Comparison of ENCODE assay signal across 18 cellular contexts in the genomic region with DNA sequence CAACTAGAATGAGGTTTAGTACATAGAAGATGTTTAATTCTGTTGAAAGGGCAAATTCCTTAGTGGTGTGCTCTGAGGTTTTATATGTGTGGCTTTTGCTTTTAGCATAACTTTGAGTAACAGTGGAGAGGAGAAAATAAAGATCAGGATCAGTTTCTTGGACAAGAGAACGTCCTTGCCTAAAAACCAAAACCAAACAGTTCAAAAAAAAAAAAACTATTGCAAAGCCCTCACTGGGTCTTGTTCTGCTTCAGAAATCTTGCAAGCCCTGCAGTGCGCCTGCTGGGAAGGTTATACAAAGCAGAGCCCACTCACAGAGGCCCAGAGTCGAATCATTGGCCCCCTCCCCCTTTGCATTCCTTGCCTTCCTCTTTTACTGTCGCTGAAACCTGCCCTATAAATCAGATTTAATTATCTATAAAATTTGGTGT.
A peak's percentile ranks its signal among the peaks of the same experiment; 100 is the strongest.
DNase-seq lines count a peak whose midpoint lies in the region; ATAC-seq and TF ChIP-seq lines count a peak whose summit lies in the region.
"Had no signal": no experiment of that assay in that cellular context is flagged by ENCODE, and none has a peak within 500 bp of the region (broad histone marks: within the 10 kb centered on the region; RNA-seq: fewer than 3 reads in every experiment).

No MANE protein-coding gene starts in this region.

- no peaks in the 10 kb centered on the region for H3K9me3 ChIP-seq in parathyroid adenoma (ENCODE audit: control insufficient read depth, low read length)
- H3K9me3 ChIP-seq: mucosa of descending colon had no signal

- H3K36me3 Mint-ChIP-seq in brain, result no peaks in the 10 kb centered on the region
- H3K36me3 Mint-ChIP-seq: CD8-positive, alpha-beta memory T cell; IgD-negative memory B cell had no signal

- ATAC-seq in Right ventricle myocardium inferior, result no peak
- ATAC-seq: stimulated activated naive CD8-positive, alpha-beta T cell treated with anti-CD3 and anti-CD28 coated beads, Interleukin-15, Interleukin-2, amounts not matched to agents 100 U/mL and 50 U/mL, for 24 hours had no signal

- no peaks in the 10 kb centered on the region for H3K9me3 Mint-ChIP-seq in brain
- H3K9me3 Mint-ChIP-seq: IgD-negative memory B cell had no signal

- H3K4me3 Mint-ChIP-seq in brain, result peak overlapping the region; percentile 8 to 59 (median 37)
- H3K4me3 Mint-ChIP-seq: CD8-positive, alpha-beta memory T cell; IgD-negative memory B cell had no signal

- no peaks in the 10 kb centered on the region for H3K27me3 ChIP-seq in parathyroid adenoma (ENCODE audit: control insufficient read depth, insufficient read depth, low read length)

- no peak overlapping the region for H2AFZ ChIP-seq in parathyroid adenoma

- peak overlapping the region; percentile 26 for H3K4me2 ChIP-seq in parathyroid adenoma (ENCODE audit: low read length)

- intact Hi-C loops in Right ventricle myocardium inferior (cut with DNase I), result no loop called here

- no peak for TF ChIP-seq CTCF in brain (conservative IDR thresholded peaks at IDR 0.05)
- TF ChIP-seq CTCF in parathyroid adenoma (IDR thresholded peaks at IDR 0.05), result no peak

- DNase-seq in ELF-1 (ENCODE audit: low read depth, low spot score), result peak; percentile 62
- peak; percentile 68 for DNase-seq in iPS-NIHi7 (ENCODE audit: extremely low spot score)
- no peak for DNase-seq in Right ventricle myocardium inferior (ENCODE audit: missing footprints)
- DNase-seq in NCI-H2171 treated with DMSO at 0.1 percent for 48 hours (lab: John Stamatoyannopoulos, UW), result no peak
- DNase-seq in NCI-H524 treated with DMSO at 0.1 percent for 48 hours (lab: John Stamatoyannopoulos, UW), result no peak
- DNase-seq in NCI-H774 (lab: John Stamatoyannopoulos, UW), result no peak
- DNase-seq: ACHN; activated CD4-positive, CD25-positive, alpha-beta regulatory T cell treated with anti-CD3 and anti-CD28 coated beads, Interleukin-2, amount 50 U/mL, for 72 hours; activated effector memory CD4-positive, alpha-beta T cell treated with anti-CD3 and anti-CD28 coated beads, Interleukin-2, amount 50 U/mL, for 16 hours; CD8-positive, alpha-beta memory T cell; mucosa of descending colon; NCI-H1092; SIG-M5; stimulated activated naive CD8-positive, alpha-beta T cell treated with anti-CD3 and anti-CD28 coated beads, Interleukin-15, Interleukin-2, amounts not matched to agents 100 U/mL and 50 U/mL, for 24 hours had no signal

- H3K27ac Mint-ChIP-seq in brain, result peak overlapping the region; percentile 26 to 86 (median 31)
- H3K27ac Mint-ChIP-seq: CD8-positive, alpha-beta memory T cell; IgD-negative memory B cell; progenitor cell of endocrine pancreas had no signal

- no peaks in the 10 kb centered on the region for H3K36me3 ChIP-seq in parathyroid adenoma (ENCODE audit: control insufficient read depth, insufficient read depth, low read length)

- no peak overlapping the region for H3K9ac ChIP-seq in parathyroid adenoma

- H3K27me3 Mint-ChIP-seq in brain, result no peaks in the 10 kb centered on the region
- H3K27me3 Mint-ChIP-seq: CD8-positive, alpha-beta memory T cell; progenitor cell of endocrine pancreas had no signal

- peaks cover 55% of the 10 kb centered on the region for H3K4me1 Mint-ChIP-seq in brain
- H3K4me1 Mint-ChIP-seq: CD8-positive, alpha-beta memory T cell; IgD-negative memory B cell had no signal

- H3K4me3 ChIP-seq in parathyroid adenoma (ENCODE audit: low read depth, low read length), result peak overlapping the region; percentile 2
- H3K4me3 ChIP-seq: mucosa of descending colon had no signal

- no peaks in the 10 kb centered on the region for H3K79me2 ChIP-seq in parathyroid adenoma

- no peak overlapping the region for H3K27ac ChIP-seq in parathyroid adenoma

- no peaks in the 10 kb centered on the region for H3K4me1 ChIP-seq in parathyroid adenoma

Comparison
In these comparisons a context has a peak if more than half of its experiments do, and no peak if none do; other contexts are left out.
1. DNase-seq: peak in ELF-1 (single experiment) and iPS-NIHi7 (single experiment); none in Right ventricle myocardium inferior (single experiment), NCI-H2171 treated with DMSO at 0.1 percent for 48 hours (single experiment), NCI-H524 treated with DMSO at 0.1 percent for 48 hours (single experiment) and NCI-H774 (single experiment).